ENCODE assay signal across 1 cellular context in genomic region chr5:88264565-88264964, GRCh38.
TF ChIP-seq lines count a peak whose summit lies in the region.

No MANE protein-coding gene starts in this region.

TF ChIP-seq in HEK293, 187 proteins besides CTCF, POLR2A, EP300 and RAD21 (continued from another document):
- TF ChIP-seq ZNF280D (tag by site-specific recombination; IDR thresholded peaks at IDR 0.05): 0 out of 2 replicates have a peak, but pooled peaks have one; percentile 34
- TF ChIP-seq ZNF146 (tag by site-specific recombination; IDR thresholded peaks at IDR 0.05): peak; percentile 95
TF ChIP-seq in HEK293: peak in this region for 3; not testable (repeated sequence) for 184.
